In genomic region chr12:124912529-124913287, GRCh38 we compare ENCODE assay signal across 8 cellular contexts. TPM values are rescaled to one million over a fixed set of nuclear protein-coding genes. Genes with fewer than 3 reads are reported as not detected.
DNase-seq lines count a peak whose midpoint lies in the region; ATAC-seq and TF ChIP-seq lines count a peak whose summit lies in the region.
"Not testable (repeated sequence)": the region's sequence is repeated elsewhere in the genome, so short reads cannot be mapped to it uniquely, and the experiment has no call there.

No MANE protein-coding gene starts in this region.

- peak in 1 of 2 donors; percentile 35 for TF ChIP-seq POLR2A in gastroesophageal sphincter (IDR thresholded peaks at IDR 0.05)
- not testable (repeated sequence) for TF ChIP-seq POLR2A in sigmoid colon (IDR thresholded peaks at IDR 0.05)

- not testable (repeated sequence) for H3K9me3 Mint-ChIP-seq in activated naive CD4-positive, alpha-beta T cell treated with anti-CD3 and anti-CD28 coated beads for 36 hours

- H3K9me3 ChIP-seq in Panc1 (ENCODE audit: control insufficient read depth, insufficient read depth, low read depth, low read length); gastroesophageal sphincter; mucosa of rectum (ENCODE audit: control insufficient read depth in 2 of 2, low read length in 2 of 2); sigmoid colon; aorta (ENCODE audit: control insufficient read depth, low read length): not testable (repeated sequence)

- 11 to 70% methylated on average over 5 to 9 of the region's 21 CpGs for WGBS in gastroesophageal sphincter (ENCODE audit: low coverage in 1 of 2), 2 donors
- 21 to 70% methylated on average over 19 to 20 of the region's 21 CpGs for WGBS in sigmoid colon, 2 donors
- 72 to 77% methylated on average over 16 to 19 of the region's 21 CpGs for WGBS in aorta, 2 donors

- not testable (repeated sequence) for H3K27me3 ChIP-seq in Panc1 (ENCODE audit: control insufficient read depth, insufficient read depth, low read length); gastroesophageal sphincter; mucosa of rectum (ENCODE audit: control insufficient read depth in 2 of 2, insufficient read depth in 2 of 2, low read length in 2 of 2); sigmoid colon; aorta (ENCODE audit: control insufficient read depth in 1 of 2, insufficient read depth in 2 of 2, low read length in 1 of 2)

- POLR2A ChIA-PET in Panc1 (lab: Charles Lee) = interaction anchor here (0.7 to 1.0 kb wide), 2 partner anchors 9 to 79 kb away, joined by 3 to 6 read pairs; no protein-coding TSS in a partner anchor

- intact Hi-C loops in Panc1 (cut with micrococcal nuclease; ENCODE audit: unreplicated experiment); activated naive CD4-positive, alpha-beta T cell treated with anti-CD3 and anti-CD28 coated beads for 36 hours (cut with micrococcal nuclease); aorta (cut with DNase I): not testable (repeated sequence)
- intact Hi-C loops in sigmoid colon (cut with DNase I) = loop anchor here (10.0 kb wide), 1 partner anchor 528 kb away; no protein-coding TSS in a partner anchor

- H3K4me3 ChIP-seq in GM12864 (ENCODE audit: low read depth, low read length) (peak overlapping the region; percentile 99), Panc1 (ENCODE audit: low read depth in 2 of 2, low read length in 2 of 2) (peak overlapping the region; percentile 91 to 93), choroid plexus epithelial cell (ENCODE audit: low read depth, low read length) (peak overlapping the region; percentile 98), gastroesophageal sphincter (peak overlapping the region; percentile 83 to 91), mucosa of rectum (ENCODE audit: low read length in 2 of 2) (peak overlapping the region; percentile 87 to 98), sigmoid colon (peak overlapping the region; percentile 92 to 99 (median 96)), aorta (ENCODE audit: low read length in 2 of 2) (peak overlapping the region in 1 of 2 donors; percentile 64)

- H3K4me1 ChIP-seq in Panc1 (ENCODE audit: control insufficient read depth, insufficient read depth, low read length) (peaks cover 34% of the 10 kb centered on the region), gastroesophageal sphincter (peaks cover 9 to 54% (median 16%) of the 10 kb centered on the region in 3 donors), mucosa of rectum (ENCODE audit: control insufficient read depth in 2 of 2, insufficient read depth in 2 of 2, low read length in 2 of 2) (peaks cover 38 to 42% of the 10 kb centered on the region in 2 donors), sigmoid colon (peaks cover 5 to 59% (median 54%) of the 10 kb centered on the region in 4 donors)
- H3K4me1 ChIP-seq in aorta (ENCODE audit: control insufficient read depth in 1 of 2, insufficient read depth in 2 of 2, low read length in 2 of 2) = not testable (repeated sequence)

- H3K36me3 ChIP-seq in Panc1 (ENCODE audit: control insufficient read depth, insufficient read depth, low read length) (peaks cover 15% of the 10 kb centered on the region), gastroesophageal sphincter (peaks cover 0 to 31% of the 10 kb centered on the region in 2 donors), mucosa of rectum (ENCODE audit: control insufficient read depth in 2 of 2, insufficient read depth in 2 of 2, low read length in 2 of 2) (peaks cover 27 to 32% of the 10 kb centered on the region in 2 donors), sigmoid colon (peaks cover 10 to 33% (median 18%) of the 10 kb centered on the region in 4 donors)
- H3K36me3 ChIP-seq in aorta (ENCODE audit: control insufficient read depth in 1 of 2, insufficient read depth in 2 of 2, low read length in 1 of 2) = not testable (repeated sequence)

- H3K4me3 Mint-ChIP-seq in activated naive CD4-positive, alpha-beta T cell treated with anti-CD3 and anti-CD28 coated beads for 36 hours = peak overlapping the region; percentile 98

- 0 out of 2 replicates have a peak overlapping the region, but pooled peaks have one; percentile 32 for H3K27ac ChIP-seq in Panc1 (ENCODE audit: low read length)
- H3K27ac ChIP-seq in gastroesophageal sphincter = peak overlapping the region in 3 of 4 donors; percentile 98 to 100 (median 99)
- H3K27ac ChIP-seq in mucosa of rectum (ENCODE audit: low read depth in 2 of 2, low read length in 2 of 2) = peak overlapping the region in 1 of 2 donors; percentile 26
- peak overlapping the region; percentile 93 to 100 (median 98) for H3K27ac ChIP-seq in sigmoid colon
- not testable (repeated sequence) for H3K27ac ChIP-seq in aorta (ENCODE audit: low read depth in 1 of 2, low read length in 2 of 2)

- H3K9ac ChIP-seq in mucosa of rectum (ENCODE audit: low read depth in 1 of 2, low read length in 2 of 2) = peak overlapping the region in 1 of 2 donors; percentile 99

- peaks cover 37% of the 10 kb centered on the region for H3K36me3 Mint-ChIP-seq in activated naive CD4-positive, alpha-beta T cell treated with anti-CD3 and anti-CD28 coated beads for 36 hours (ENCODE audit: low read depth)

- in situ Hi-C loops in Panc1 (cut with HindIII; ENCODE audit: low pct_unique_long_range_greater_than_20kb, low sequenced_read_pairs) = not testable (repeated sequence)

- peak overlapping the region; percentile 98 for H3K27ac Mint-ChIP-seq in activated naive CD4-positive, alpha-beta T cell treated with anti-CD3 and anti-CD28 coated beads for 36 hours

- H3K4me1 Mint-ChIP-seq in activated naive CD4-positive, alpha-beta T cell treated with anti-CD3 and anti-CD28 coated beads for 36 hours (ENCODE audit: low read depth) = peaks cover 55% of the 10 kb centered on the region

- not testable (repeated sequence) for ATAC-seq in Panc1; gastroesophageal sphincter; aorta (ENCODE audit: low FRiP score)

- H3K27me3 Mint-ChIP-seq in activated naive CD4-positive, alpha-beta T cell treated with anti-CD3 and anti-CD28 coated beads for 36 hours (ENCODE audit: low read depth) = not testable (repeated sequence)

- not testable (repeated sequence) for TF ChIP-seq CTCF in GM12864 (IDR thresholded peaks at IDR 0.05; ENCODE audit: low read depth, low read length, missing control alignments); Panc1 (IDR thresholded peaks at IDR 0.05); choroid plexus epithelial cell (conservative IDR thresholded peaks at IDR 0.05; ENCODE audit: low read depth, low read length); gastroesophageal sphincter (IDR thresholded peaks at IDR 0.05); sigmoid colon (IDR thresholded peaks at IDR 0.05)

- not testable (repeated sequence) for TF ChIP-seq EP300 in gastroesophageal sphincter (IDR thresholded peaks at IDR 0.05); sigmoid colon (IDR thresholded peaks at IDR 0.05)

- CTCF ChIA-PET in Panc1 (lab: Charles Lee) = not testable (repeated sequence)
- CTCF ChIA-PET in activated naive CD4-positive, alpha-beta T cell treated with anti-CD3 and anti-CD28 coated beads for 36 hours (lab: Charles Lee) = interaction anchor here (9.2 kb wide), 1 partner anchor 27 kb away, joined by 113 read pairs; no protein-coding TSS in a partner anchor

- DNase-seq in GM12864 (ENCODE audit: low read depth); Panc1 (ENCODE audit: low read depth, low spot score); activated naive CD4-positive, alpha-beta T cell treated with anti-CD3 and anti-CD28 coated beads for 36 hours; choroid plexus epithelial cell (ENCODE audit: low read depth): not testable (repeated sequence)
- DNase-seq in sigmoid colon = peak; percentile 66
- peak; percentile 13 to 22 for DNase-seq in aorta

- not testable (repeated sequence) for BruUV-seq in Panc1 (replicated peaks; lab: Mats Ljungman, UMichigan)

RNA-seq across cellular contexts. Expression of gene UBC, which starts 1.7 kb away (rescaled TPM):
- total RNA-seq in Panc1 (2021; ENCODE audit: unreplicated experiment) (1,725 TPM), gastroesophageal sphincter (1,000 to 10,000 TPM; 1,376 to 1,776 (median 1,632) TPM), sigmoid colon (1,000 to 10,000 TPM; 1,126 to 1,785 (median 1,332) TPM), aorta (1,000 to 10,000 TPM in 1 of 2 donors, 100 to 1,000 TPM in 1; 956 to 1,844 TPM)
- 2,683 TPM for polyA plus RNA-seq in Panc1 (2012; ENCODE audit: insufficient read length)
- 1,000 to 10,000 TPM; 1,036 to 1,066 TPM for total RNA-seq in activated naive CD4-positive, alpha-beta T cell treated with anti-CD3 and anti-CD28 coated beads for 36 hours
- polyA plus RNA-seq in sigmoid colon (1,000 to 10,000 TPM; 1,056 to 1,508 (median 1,064) TPM), aorta (1,000 to 10,000 TPM in 1 of 2 donors, 100 to 1,000 TPM in 1; 667 to 1,550 TPM)

RNA-seq across cellular contexts. Expression of gene SCARB1, which starts 49.0 kb away (rescaled TPM):
- total RNA-seq in Panc1 (2021; ENCODE audit: unreplicated experiment) (359 TPM), gastroesophageal sphincter (10 to 100 TPM in 3 of 4 donors, 1 to 10 TPM in 1; 6.8 to 13.9 (median 11.5) TPM), sigmoid colon (10 to 100 TPM in 3 of 4 donors, 1 to 10 TPM in 1; 5.7 to 12.8 (median 10.8) TPM), aorta (10 to 100 TPM; 15.0 to 38.5 TPM)
- 1,007 TPM for polyA plus RNA-seq in Panc1 (2012; ENCODE audit: insufficient read length)
- total RNA-seq in activated naive CD4-positive, alpha-beta T cell treated with anti-CD3 and anti-CD28 coated beads for 36 hours = 10 to 100 TPM; 18.2 to 18.3 TPM
- polyA plus RNA-seq in sigmoid colon (10 to 100 TPM in 2 of 3 donors, 1 to 10 TPM in 1; 4.2 to 36.4 (median 16.2) TPM), aorta (1 to 10 TPM; 6.6 to 8.9 TPM)
